ENCODE assay signal across 8 cellular contexts in genomic region chr7:106736508-106737201, GRCh38.
DNase-seq lines count a peak whose midpoint lies in the region; ATAC-seq, FAIRE-seq and TF ChIP-seq lines count a peak whose summit lies in the region.

No MANE protein-coding gene starts in this region.

- H4K5ac ChIP-seq in H1 (ENCODE audit: insufficient read length, low read depth, low read length): no peak overlapping the region

- no peak overlapping the region for H3K18ac ChIP-seq in H1 (ENCODE audit: extremely low read depth, low read length)

- H4K91ac ChIP-seq in H1 (replicated peaks; ENCODE audit: insufficient read length, low read length): no peak overlapping the region

- H4K20me1 ChIP-seq in H1 (replicated peaks in 1 of 2; ENCODE audit: control insufficient read depth in 1 of 2, insufficient read depth in 2 of 2, low read length in 2 of 2): no peaks in the 10 kb centered on the region

- H3K4me3 ChIP-seq in AG04450 (ENCODE audit: low read depth, low read length): no peak overlapping the region
- no peak overlapping the region for H3K4me3 ChIP-seq in H1 (ENCODE audit: extremely low read depth in 1 of 4, insufficient read depth in 2 of 4, low read depth in 3 of 4, low read length in 4 of 4)
- no peak overlapping the region for H3K4me3 ChIP-seq in naive thymus-derived CD4-positive, alpha-beta T cell (ENCODE audit: low read length)

- peak; percentile 90 for FAIRE-seq in H1 (lab: Jason Lieb, UNC)

- TF ChIP-seq POLR2A in H1 (IDR thresholded peaks at IDR 0.05; ENCODE audit: control extremely low read depth in 1 of 2, low read depth in 2 of 2, low read length in 2 of 2): no peak

- H3K23me2 ChIP-seq in H1 (ENCODE audit: low read depth, low read length): no peaks in the 10 kb centered on the region

- peak; percentile 78 to 83 for TF ChIP-seq RAD21 in H1 (IDR thresholded peaks at IDR 0.05 in 1 of 2, conservative IDR thresholded peaks at IDR 0.05 in 1 of 2; ENCODE audit: low read depth in 2 of 2, low read length in 2 of 2)

- H3K14ac ChIP-seq in H1 (ENCODE audit: insufficient read length): no peak overlapping the region

- no peak overlapping the region for H3K4ac ChIP-seq in H1 (replicated peaks; ENCODE audit: insufficient read length, low read depth, low read length)

- H2BK20ac ChIP-seq in H1 (ENCODE audit: low read length): peak overlapping the region; percentile 23; the same call in 1 of the 2 replicates

- no peak overlapping the region; the same call in none of the 2 replicates for H2BK5ac ChIP-seq in H1 (ENCODE audit: low read depth, low read length)

- H3K27ac ChIP-seq in AG04450 (ENCODE audit: low read depth, low read length) (peak overlapping the region; percentile 63), VCaP (no peak overlapping the region), H1 (ENCODE audit: low read depth, low read length) (no peak overlapping the region)
- H3K27ac ChIP-seq in naive thymus-derived CD4-positive, alpha-beta T cell (ENCODE audit: low read depth, low read length): no peak overlapping the region

- peaks cover 0 to 6% (median 5%) of the 10 kb centered on the region in 4 experiments; a peak in 5 of 7 replicates for H3K4me1 ChIP-seq in H1 (replicated peaks in 1 of 4; ENCODE audit: control insufficient read depth in 3 of 4, insufficient read depth in 4 of 4, low read length in 3 of 4)
- peaks cover 0 to under 1% of the 10 kb centered on the region in 2 donors for H3K4me1 ChIP-seq in naive thymus-derived CD4-positive, alpha-beta T cell (ENCODE audit: control insufficient read depth in 2 of 2, insufficient read depth in 2 of 2, low read length in 2 of 2)

- H3K36me3 Mint-ChIP-seq in naive thymus-derived CD4-positive, alpha-beta T cell: peaks cover 0 to 1% (median 0%) of the 10 kb centered on the region in 5 donors

- H3K27ac Mint-ChIP-seq in naive thymus-derived CD4-positive, alpha-beta T cell: peak overlapping the region in 2 of 9 donors; percentile 32 to 80

- ATAC-seq in HG02798 (IDR thresholded peaks at IDR 0.05; ENCODE audit: poor library complexity, unreplicated experiment): peak; percentile 85
- ATAC-seq in naive thymus-derived CD4-positive, alpha-beta T cell: peak; percentile 95

- peak overlapping the region in 1 of 2 experiments; percentile 44; a peak in 2 of 4 replicates for H3K4me2 ChIP-seq in H1 (ENCODE audit: insufficient read depth in 1 of 2, low read depth in 2 of 2, low read length in 2 of 2)

- no peaks in the 10 kb centered on the region for H3K27me3 Mint-ChIP-seq in naive thymus-derived CD4-positive, alpha-beta T cell

- POLR2A ChIA-PET in AG04450 (lab: Yijun Ruan, JAX): interaction anchor here (1.0 to 1.8 kb wide), 3 partner anchors 18 to 451 kb away, joined by 3 to 7 read pairs (median 4); partner anchors contain the start of gene CCDC71L
- POLR2A ChIA-PET in H1 (lab: Charles Lee; ENCODE audit: partially characterized antibody): interaction anchor here (1.5 to 1.9 kb wide), 2 partner anchors 76 to 78 kb away, joined by 4 to 7 read pairs; partner anchors contain the start of gene CCDC71L
- POLR2A ChIA-PET in naive thymus-derived CD4-positive, alpha-beta T cell (lab: Charles Lee): no interaction called here

- 47% methylated on average over 5 of the region's 5 CpGs; no CpG with 5 or more reads in 1 of the 2 experiments for WGBS in H1 (ENCODE audit: extremely low coverage in 1 of 2, insufficient coverage in 1 of 2, insufficient read length in 1 of 2, insufficient replicate concordance in 2 of 2, low coverage in 1 of 2, low lambda C conversion rate in 2 of 2, missing lambda C conversion rate in 1 of 2), 2 experiments

- peak overlapping the region; percentile 37; the same call in 1 of the 2 replicates for H2AFZ ChIP-seq in H1 (ENCODE audit: low read length)

- no peak overlapping the region for H3K56ac ChIP-seq in H1 (replicated peaks; ENCODE audit: insufficient read length, low read depth, low read length)

- TF ChIP-seq CTCF in AG04450 (IDR thresholded peaks at IDR 0.05; ENCODE audit: low read depth, low read length): peak; percentile 82
- peak; percentile 73 for TF ChIP-seq CTCF in GM12872 (IDR thresholded peaks at IDR 0.05; ENCODE audit: insufficient read depth, low read depth, low read length)
- TF ChIP-seq CTCF in VCaP (conservative IDR thresholded peaks at IDR 0.05): peak; percentile 75
- TF ChIP-seq CTCF in H1 (IDR thresholded peaks at IDR 0.05; ENCODE audit: control extremely low read depth in 1 of 3, insufficient read depth in 1 of 3, low read depth in 1 of 3, low read length in 3 of 3): peak in 2 of 3 experiments; percentile 82 to 83; a peak in 3 of 4 replicates

- TF ChIP-seq EP300 in H1 (IDR thresholded peaks at IDR 0.05; ENCODE audit: borderline replicate concordance in 1 of 2, low read depth in 2 of 2, low read length in 2 of 2): peak in 1 of 2 experiments; percentile 15; a peak in 1 of 3 replicates

- CTCF ChIA-PET in AG04450 (lab: Charles Lee): interaction anchor here (0.5 to 3.8 kb wide), 38 partner anchors 9 to 566 kb away, joined by 3 to 73 read pairs (median 4); partner anchors contain the start of gene CCDC71L
- CTCF ChIA-PET in H1 (lab: Charles Lee; ENCODE audit: partially characterized antibody): interaction anchor here (0.7 to 3.2 kb wide), 31 partner anchors 8 to 566 kb away, joined by 3 to 27 read pairs (median 4); partner anchors contain the start of gene CCDC71L
- CTCF ChIA-PET in naive thymus-derived CD4-positive, alpha-beta T cell (lab: Charles Lee): interaction anchor here (0.8 to 3.2 kb wide), 9 partner anchors 16 to 560 kb away, joined by 3 to 29 read pairs (median 4); partner anchors contain the start of gene CCDC71L

- no peak overlapping the region for H3K23ac ChIP-seq in H1 (ENCODE audit: insufficient read length)

- no peaks in the 10 kb centered on the region for H3K36me3 ChIP-seq in H1 (ENCODE audit: control insufficient read depth in 2 of 4, insufficient read depth in 4 of 4, low read length in 3 of 4)
- no peaks in the 10 kb centered on the region for H3K36me3 ChIP-seq in naive thymus-derived CD4-positive, alpha-beta T cell (ENCODE audit: control insufficient read depth in 2 of 3, insufficient read depth in 3 of 3, low read length in 3 of 3)

- H3K27me3 ChIP-seq in AG04450 (ENCODE audit: control insufficient read depth, insufficient read depth, low read length): no peaks in the 10 kb centered on the region
- no peaks in the 10 kb centered on the region for H3K27me3 ChIP-seq in H1 (replicated peaks in 1 of 4; ENCODE audit: control insufficient read depth in 3 of 4, extremely low read depth in 1 of 4, insufficient read depth in 3 of 4, low read length in 3 of 4)
- H3K27me3 ChIP-seq in naive thymus-derived CD4-positive, alpha-beta T cell (ENCODE audit: control insufficient read depth in 2 of 2, insufficient read depth in 2 of 2, low read length in 2 of 2): no peaks in the 10 kb centered on the region

- intact Hi-C loops in naive thymus-derived CD4-positive, alpha-beta T cell (cut with micrococcal nuclease): loop anchor here (1.0 kb wide), 5 partner anchors 76 to 560 kb away; no protein-coding TSS in a partner anchor

- 0 out of 2 replicates have a peak overlapping the region, but pooled peaks have one; percentile 2 for H2BK15ac ChIP-seq in H1 (ENCODE audit: low read length)

- H3K4me1 Mint-ChIP-seq in naive thymus-derived CD4-positive, alpha-beta T cell: peaks cover 10 to 19% (median 18%) of the 10 kb centered on the region in 7 donors

- no peaks in the 10 kb centered on the region for H3K79me2 ChIP-seq in H1 (ENCODE audit: control insufficient read depth in 1 of 2, insufficient read depth in 2 of 2, low read length in 2 of 2)

- H4K8ac ChIP-seq in H1 (ENCODE audit: extremely low read depth, insufficient read depth, low read length): no peak overlapping the region

- no peak overlapping the region for H2BK120ac ChIP-seq in H1 (replicated peaks; ENCODE audit: low read depth, low read length)

- no peaks in the 10 kb centered on the region for H3K79me1 ChIP-seq in H1 (ENCODE audit: low read depth, low read length)

- no peak overlapping the region for H2AK5ac ChIP-seq in H1 (ENCODE audit: low read depth, low read length)

- H3K9ac ChIP-seq in H1 (replicated peaks in 1 of 4; ENCODE audit: extremely low read depth in 1 of 4, low read depth in 3 of 4, low read length in 3 of 4): no peak overlapping the region

- peaks cover 0 to 1% (median 0%) of the 10 kb centered on the region in 11 donors for H3K9me3 Mint-ChIP-seq in naive thymus-derived CD4-positive, alpha-beta T cell

- H2BK12ac ChIP-seq in H1 (ENCODE audit: low read depth, low read length): no peak overlapping the region; the same call in 1 of the 2 replicates

- H3K9me3 ChIP-seq in AG04450 (ENCODE audit: control insufficient read depth, insufficient read depth, low read length) (no peaks in the 10 kb centered on the region), H1 (ENCODE audit: insufficient read depth in 2 of 2, low read depth in 1 of 2, low read length in 1 of 2) (no peaks in the 10 kb centered on the region)
- no peaks in the 10 kb centered on the region for H3K9me3 ChIP-seq in naive thymus-derived CD4-positive, alpha-beta T cell (ENCODE audit: control insufficient read depth in 2 of 3, low read length in 3 of 3)

- DNase-seq in AG04450 (ENCODE audit: low read depth, low spot score) (peak; percentile 56), NCI-H146 (lab: John Stamatoyannopoulos, UW) (peak; percentile 41), H1 (ENCODE audit: low read depth in 1 of 2, low spot score in 2 of 2) (peak in 1 of 2 experiments; percentile 60), KG1 (lab: John Stamatoyannopoulos, UW) (no peak)
- DNase-seq in naive thymus-derived CD4-positive, alpha-beta T cell: peak in 8 of 9 donors; percentile 21 to 65 (median 54)

- peak overlapping the region in 5 of 10 donors; percentile 9 to 44 (median 22) for H3K4me3 Mint-ChIP-seq in naive thymus-derived CD4-positive, alpha-beta T cell

TF ChIP-seq in H1, 55 proteins besides CTCF, POLR2A, EP300 and RAD21:
- TF ChIP-seq ASH2L (IDR thresholded peaks at IDR 0.05; ENCODE audit: low read length) (no peak), CEBPB (IDR thresholded peaks at IDR 0.05; ENCODE audit: low read depth, low read length) (peak; percentile 66; the same call in 1 of the 2 replicates), POU5F1 (IDR thresholded peaks at IDR 0.05; ENCODE audit: low read depth, low read length) (0 out of 2 replicates have a peak, but pooled peaks have one; percentile 40), PHF8 (conservative IDR thresholded peaks at IDR 0.05; ENCODE audit: low read depth, low read length) (no peak), TEAD4 (IDR thresholded peaks at IDR 0.05; ENCODE audit: low read depth, low read length) (0 out of 2 replicates have a peak, but pooled peaks have one; percentile 30), BACH1 (IDR thresholded peaks at IDR 0.05; ENCODE audit: low read length) (no peak), GTF2F1 (IDR thresholded peaks at IDR 0.05; ENCODE audit: borderline replicate concordance, low read depth, low read length) (no peak), EGR1 (IDR thresholded peaks at IDR 0.05; ENCODE audit: borderline replicate concordance, low read depth, low read length) (no peak), HDAC6 (IDR thresholded peaks at IDR 0.05; ENCODE audit: low read depth, low read length) (no peak), KDM1A (IDR thresholded peaks at IDR 0.05; ENCODE audit: borderline replicate concordance, low read length) (no peak), TAF7 (optimal IDR thresholded peaks at IDR 0.05; ENCODE audit: borderline replicate concordance, low read depth, low read length) (no peak)
TF ChIP-seq in H1: peak in this region for 3.
